8 cellular contexts compared by ENCODE assay signal in genomic region chr19:46990998-46991676, GRCh38. TPM values are rescaled to one million over a fixed set of nuclear protein-coding genes. Genes with fewer than 3 reads are reported as not detected.
DNase-seq lines count a peak whose midpoint lies in the region; ATAC-seq and TF ChIP-seq lines count a peak whose summit lies in the region.

No MANE protein-coding gene starts in this region.

- TF ChIP-seq CTCF in foreskin fibroblast (IDR thresholded peaks at IDR 0.05; ENCODE audit: low read depth, low read length) = peak; percentile 84

- H3K79me1 ChIP-seq in neuronal stem cell (ENCODE audit: low read depth, low read length) = peaks cover 8% of the 10 kb centered on the region

- WGBS in neuronal stem cell (ENCODE audit: extremely low coverage in 2 of 2, insufficient read length in 2 of 2, insufficient replicate concordance in 1 of 2), 2 donors = no CpG with 5 or more reads among the region's 19 CpGs

- H3K4me3 ChIP-seq in Jurkat, Clone E6-1 (ENCODE audit: low read length) = no peak overlapping the region
- H3K4me3 ChIP-seq in foreskin fibroblast (ENCODE audit: low read depth in 1 of 2, low read length in 2 of 2) = no peak overlapping the region
- H3K4me3 ChIP-seq in neuronal stem cell (ENCODE audit: low read length in 2 of 2) = no peak overlapping the region

- peak overlapping the region; percentile 17 for H3K27ac ChIP-seq in neuronal stem cell (replicated peaks; ENCODE audit: low read length)
- peak overlapping the region; percentile 53 for H3K27ac ChIP-seq in substantia nigra (ENCODE audit: low read depth, low read length, poor library complexity, severe bottlenecking)

- peaks cover 52 to 86% of the 10 kb centered on the region in 2 donors for H3K36me3 ChIP-seq in neuronal stem cell (replicated peaks in 1 of 2; ENCODE audit: control insufficient read depth in 2 of 2, insufficient read depth in 2 of 2, low read length in 2 of 2)

- H2BK5ac ChIP-seq in neuronal stem cell (ENCODE audit: low read length) = no peak overlapping the region

- H3K9ac ChIP-seq in neuronal stem cell (ENCODE audit: low read depth, low read length, poor library complexity) = peak overlapping the region; percentile 67

- H3K14ac ChIP-seq in neuronal stem cell (ENCODE audit: low read length) = no peak overlapping the region

- H3K18ac ChIP-seq in neuronal stem cell (ENCODE audit: low read length) = peak overlapping the region; percentile 73

- no peak overlapping the region for H3K4me2 ChIP-seq in neuronal stem cell (ENCODE audit: insufficient read depth, low read length, poor library complexity, severe bottlenecking)

- peak overlapping the region; percentile 30 for H2AK5ac ChIP-seq in neuronal stem cell (ENCODE audit: low read depth, low read length)

- H2AFZ ChIP-seq in neuronal stem cell (ENCODE audit: low read length) = peak overlapping the region; percentile 23

- no peak overlapping the region for H4K91ac ChIP-seq in neuronal stem cell (ENCODE audit: low read depth, low read length, poor library complexity)

- DNase-seq in COLO829 (ENCODE audit: low spot score) (peak; percentile 54), RPMI8226 (peak; percentile 64), foreskin fibroblast (peak; percentile 81 to 93), neuronal stem cell (ENCODE audit: low spot score) (peak; percentile 76), substantia nigra (lab: John Stamatoyannopoulos, UW) (peak in 46 of 49 donors; percentile 35 to 86 (median 74))
- peak; percentile 32 for DNase-seq in Jurkat, Clone E6-1 (ENCODE audit: low read depth, low spot score)
- DNase-seq in activated T-helper 9 cell treated with anti-CD3 and anti-CD28 coated beads, Interleukin-2, amount 50 U/mL, for 16 hours (ENCODE audit: low read depth) = peak; percentile 43

- no peak overlapping the region for H4K8ac ChIP-seq in neuronal stem cell (ENCODE audit: low read depth, low read length)

- H2BK15ac ChIP-seq in neuronal stem cell (ENCODE audit: low read length) = no peak overlapping the region

- H2BK12ac ChIP-seq in neuronal stem cell (ENCODE audit: low read length) = no peak overlapping the region

- H3K27me3 ChIP-seq in neuronal stem cell (ENCODE audit: control insufficient read depth in 3 of 3, insufficient read depth in 3 of 3, low read depth in 1 of 3, low read length in 3 of 3) = no peaks in the 10 kb centered on the region

- H3K9me3 ChIP-seq in neuronal stem cell (replicated peaks in 1 of 2; ENCODE audit: control insufficient read depth in 2 of 2, insufficient read depth in 1 of 2, low read depth in 1 of 2, low read length in 2 of 2) = no peaks in the 10 kb centered on the region

- H2BK120ac ChIP-seq in neuronal stem cell (ENCODE audit: low read depth, low read length) = no peak overlapping the region

- peaks cover 11 to 13% of the 10 kb centered on the region in 2 donors for H3K4me1 ChIP-seq in neuronal stem cell (ENCODE audit: control insufficient read depth in 2 of 2, insufficient read depth in 1 of 2, low read depth in 1 of 2, low read length in 2 of 2)

- H3K23ac ChIP-seq in neuronal stem cell (ENCODE audit: low read depth, low read length, poor library complexity) = no peak overlapping the region

- no peak for ATAC-seq in GM21786 (IDR thresholded peaks at IDR 0.05; ENCODE audit: unreplicated experiment)

- no peak overlapping the region for H3K4ac ChIP-seq in neuronal stem cell (ENCODE audit: low read length)

RNA-seq across cellular contexts. Expression of gene NPAS1, which starts 28.5 kb away (rescaled TPM):
- polyA plus RNA-seq in Jurkat, Clone E6-1 (2012; ENCODE audit: insufficient read depth, insufficient read length) = 3.6 TPM
- polyA plus RNA-seq in neuronal stem cell (2013, experiment 1 of 2) = 4.9 TPM
- 4.7 TPM for polyA plus RNA-seq in neuronal stem cell (2013, experiment 2 of 2)

RNA-seq across cellular contexts. Expression of gene TMEM160, which starts 57.3 kb away (rescaled TPM):
- 76.2 TPM for polyA plus RNA-seq in Jurkat, Clone E6-1 (2012; ENCODE audit: insufficient read depth, insufficient read length)
- polyA plus RNA-seq in neuronal stem cell (2013, experiment 1 of 2) = 49.2 TPM
- 45.0 TPM for polyA plus RNA-seq in neuronal stem cell (2013, experiment 2 of 2)

Comparison
In these comparisons a context has a peak if more than half of its experiments do, and no peak if none do; other contexts are left out.
1. DNase-seq: peak in every context shown above with its lines; median percentile 87 in foreskin fibroblast; 76 in neuronal stem cell; 74 in substantia nigra; 64 in RPMI8226; 54 in COLO829; 43 in activated T-helper 9 cell treated with anti-CD3 and anti-CD28 coated beads, Interleukin-2, amount 50 U/mL, for 16 hours; 32 in Jurkat, Clone E6-1.